ENCODE assay signal across 8 cellular contexts in genomic region chrX:15789979-15790765, GRCh38. TPM values are rescaled to one million over a fixed set of nuclear protein-coding genes. Genes with fewer than 3 reads are reported as not detected.
DNase-seq lines count a peak whose midpoint lies in the region; ATAC-seq and TF ChIP-seq lines count a peak whose summit lies in the region.

ZRSR2 (plus strand) TSS chrX:15790484; CDS start chrX:15790496, 12 bp downstream.

- H3K27me3 Mint-ChIP-seq in CD4-positive, alpha-beta T cell, result no peaks in the 10 kb centered on the region
- no peaks in the 10 kb centered on the region for H3K27me3 Mint-ChIP-seq in activated CD4-positive, alpha-beta memory T cell treated with anti-CD3 and anti-CD28 coated beads for 36 hours

- H3K27ac ChIP-seq in CD4-positive, alpha-beta T cell (ENCODE audit: low read depth, low read length), result peak within 1 kb of the TSS; percentile 87

- H3K4me3 Mint-ChIP-seq in CD4-positive, alpha-beta T cell, result no peak within 1 kb of the TSS
- H3K4me3 Mint-ChIP-seq in activated CD4-positive, alpha-beta memory T cell treated with anti-CD3 and anti-CD28 coated beads for 36 hours, result no peak within 1 kb of the TSS

- H3K9me3 Mint-ChIP-seq in CD4-positive, alpha-beta T cell, result no peaks in the 10 kb centered on the region
- H3K9me3 Mint-ChIP-seq in activated CD4-positive, alpha-beta memory T cell treated with anti-CD3 and anti-CD28 coated beads for 36 hours, result no peaks in the 10 kb centered on the region

- no peaks in the 10 kb centered on the region for H3K9me3 ChIP-seq in CD4-positive, alpha-beta T cell (ENCODE audit: control insufficient read depth, low read length)

- POLR2A ChIA-PET in CD4-positive, alpha-beta T cell (lab: Charles Lee), result interaction anchor here (0.5 to 3.5 kb wide), 12 partner anchors 15 to 929 kb away, joined by 3 to 41 read pairs (median 7); partner anchors contain the start of genes AP1S2, CA5B and SYAP1
- POLR2A ChIA-PET in activated CD4-positive, alpha-beta memory T cell treated with anti-CD3 and anti-CD28 coated beads for 36 hours (lab: Charles Lee), result interaction anchor here (0.9 to 1.5 kb wide), 7 partner anchors 8 to 115 kb away, joined by 3 to 7 read pairs (median 3); partner anchors contain the start of genes AP1S2 and CA5B

- H3K4me1 Mint-ChIP-seq in CD4-positive, alpha-beta T cell (ENCODE audit: low read depth), result peaks cover 13% of the 10 kb centered on the region
- peaks cover 26% of the 10 kb centered on the region for H3K4me1 Mint-ChIP-seq in activated CD4-positive, alpha-beta memory T cell treated with anti-CD3 and anti-CD28 coated beads for 36 hours (ENCODE audit: low read depth)

- no peak within 1 kb of the TSS for H3K27ac Mint-ChIP-seq in CD4-positive, alpha-beta T cell
- no peak within 1 kb of the TSS for H3K27ac Mint-ChIP-seq in activated CD4-positive, alpha-beta memory T cell treated with anti-CD3 and anti-CD28 coated beads for 36 hours

- intact Hi-C loops in CD4-positive, alpha-beta T cell (cut with DNase I, micrococcal nuclease), result loop anchor here (5.0 to 10.0 kb wide), 4 partner anchors 38 to 455 kb away; partner anchors contain the start of genes AP1S2 (in 1 of the 2) and PIGA (in 1 of the 2)
- intact Hi-C loops in activated CD4-positive, alpha-beta memory T cell treated with anti-CD3 and anti-CD28 coated beads for 36 hours (cut with micrococcal nuclease), result loop anchor here (1.0 to 10.0 kb wide), 6 partner anchors 8 to 295 kb away; partner anchors contain the start of genes AP1S2, CA5B and PIR

- CTCF ChIA-PET in CD4-positive, alpha-beta T cell (lab: Charles Lee), result interaction anchor here (1.3 to 1.6 kb wide), 4 partner anchors 8 to 64 kb away, joined by 3 to 6 read pairs (median 4); partner anchors contain the start of gene AP1S2
- CTCF ChIA-PET in activated CD4-positive, alpha-beta memory T cell treated with anti-CD3 and anti-CD28 coated beads for 36 hours (lab: Charles Lee), result interaction anchor here (0.6 to 1.1 kb wide), 4 partner anchors 26 to 65 kb away, joined by 3 to 4 read pairs (median 4); partner anchors contain the start of genes AP1S2 and CA5B

- DNase-seq in CD4-positive, alpha-beta T cell, result peak; percentile 72 to 93 (median 84)
- peak; percentile 87 for DNase-seq in NCI-H82 (lab: John Stamatoyannopoulos, UW)
- peak; percentile 91 for DNase-seq in activated CD4-positive, alpha-beta memory T cell treated with anti-CD3 and anti-CD28 coated beads for 36 hours
- peak; percentile 91 for DNase-seq in effector CD4-positive, alpha-beta T cell
- peak; percentile 74 for DNase-seq in medulla oblongata (ENCODE audit: extremely low spot score)
- DNase-seq in stimulated activated CD4-positive, alpha-beta T cell treated with anti-CD3 and anti-CD28 coated beads, TNF-alpha, amount 100 ng/mL, for 48 hours (ENCODE audit: low read depth in 3 of 3), result peak; percentile 61 to 92 (median 78)

- ATAC-seq in CD4-positive, alpha-beta T cell (ENCODE audit: poor library complexity), result peak; percentile 90
- ATAC-seq in GM19397 (IDR thresholded peaks at IDR 0.05; ENCODE audit: unreplicated experiment) (peak; percentile 94), HG03558 (IDR thresholded peaks at IDR 0.05; ENCODE audit: extremely low read depth, unreplicated experiment) (peak; percentile 84)

- H3K36me3 Mint-ChIP-seq in CD4-positive, alpha-beta T cell (ENCODE audit: low read depth), result peaks cover 28% of the 10 kb centered on the region
- peaks cover 3% of the 10 kb centered on the region for H3K36me3 Mint-ChIP-seq in activated CD4-positive, alpha-beta memory T cell treated with anti-CD3 and anti-CD28 coated beads for 36 hours

- H3K27me3 ChIP-seq in CD4-positive, alpha-beta T cell (ENCODE audit: control insufficient read depth, insufficient read depth, low read length), result no peaks in the 10 kb centered on the region

- no peak for TF ChIP-seq CTCF in CD4-positive, alpha-beta T cell (IDR thresholded peaks at IDR 0.05)

RNA-seq across cellular contexts. Expression of gene ZRSR2, which starts in this region (rescaled TPM):
- 10 to 100 TPM; 18.4 to 21.1 TPM for total RNA-seq in CD4-positive, alpha-beta T cell
- 10 to 100 TPM; 16.2 to 17.3 TPM for total RNA-seq in activated CD4-positive, alpha-beta memory T cell treated with anti-CD3 and anti-CD28 coated beads for 36 hours

Comparison
In these comparisons a context has a peak if more than half of its experiments do, and no peak if none do; other contexts are left out.
1. Peak in every context shown above with its lines: DNase-seq, ATAC-seq and H3K27ac ChIP-seq.